Comparison of ENCODE assay signal across 6 cellular contexts in genomic region chr9:128190516-128191405, GRCh38. TPM values are rescaled to one million over a fixed set of nuclear protein-coding genes. Genes with fewer than 3 reads are reported as not detected.
A peak's percentile ranks its signal among the peaks of the same experiment; 100 is the strongest.
DNase-seq lines count a peak whose midpoint lies in the region; ATAC-seq, FAIRE-seq and TF ChIP-seq lines count a peak whose summit lies in the region.

No MANE protein-coding gene starts in this region.

- peak overlapping the region; percentile 74 to 87 (median 86) for H3K4me3 ChIP-seq in liver (ENCODE audit: low read depth in 1 of 3, low read length in 3 of 3)

- H3K27me3 Mint-ChIP-seq in activated T-cell treated with anti-CD3 and anti-CD28 coated beads, Interleukin-2, amount 50 U/mL, for 24 hours: no peaks in the 10 kb centered on the region
- H3K27me3 Mint-ChIP-seq in activated B cell treated with CpG ODN at 0.5 μM for 24 hours: no peaks in the 10 kb centered on the region

- no peaks in the 10 kb centered on the region for H3K27me3 ChIP-seq in liver (ENCODE audit: control insufficient read depth in 4 of 4, insufficient read depth in 4 of 4, low read length in 3 of 4)

- peak; percentile 43 for ATAC-seq in activated B cell treated with CpG ODN at 0.5 μM for 24 hours (ENCODE audit: low read depth)

- peaks cover 44% of the 10 kb centered on the region for H3K36me3 Mint-ChIP-seq in activated T-cell treated with anti-CD3 and anti-CD28 coated beads, Interleukin-2, amount 50 U/mL, for 24 hours (ENCODE audit: low read depth)
- H3K36me3 Mint-ChIP-seq in activated B cell treated with CpG ODN at 0.5 μM for 24 hours (ENCODE audit: low read depth): peaks cover 34% of the 10 kb centered on the region

- H3K4me1 Mint-ChIP-seq in activated T-cell treated with anti-CD3 and anti-CD28 coated beads, Interleukin-2, amount 50 U/mL, for 24 hours (ENCODE audit: low read depth): peaks cover 38% of the 10 kb centered on the region
- peaks cover 25% of the 10 kb centered on the region for H3K4me1 Mint-ChIP-seq in activated B cell treated with CpG ODN at 0.5 μM for 24 hours

- 23% methylated on average over 32 of the region's 32 CpGs for WGBS in liver

- intact Hi-C loops in activated B cell treated with CpG ODN at 0.5 μM for 24 hours (cut with micrococcal nuclease): loop anchor here (1.0 to 5.0 kb wide), 5 partner anchors 13 to 132 kb away; partner anchors contain the start of genes BBLN, COQ4, DNM1 and GOLGA2

- TF ChIP-seq RAD21 in liver (IDR thresholded peaks at IDR 0.05): no peak

- POLR2A ChIA-PET in activated B cell treated with CpG ODN at 0.5 μM for 24 hours (lab: Charles Lee): interaction anchor here (0.6 to 2.7 kb wide), 11 partner anchors 9 to 879 kb away, joined by 3 to 20 read pairs (median 4); partner anchors contain the start of genes BBLN, ENDOG and NAIF1

- H3K9me3 ChIP-seq in liver (ENCODE audit: control insufficient read depth in 4 of 4, low read length in 3 of 4): no peaks in the 10 kb centered on the region

- no peaks in the 10 kb centered on the region for H3K9me3 Mint-ChIP-seq in activated T-cell treated with anti-CD3 and anti-CD28 coated beads, Interleukin-2, amount 50 U/mL, for 24 hours
- H3K9me3 Mint-ChIP-seq in activated B cell treated with CpG ODN at 0.5 μM for 24 hours: no peaks in the 10 kb centered on the region

- H3K4me1 ChIP-seq in liver (ENCODE audit: control insufficient read depth in 4 of 4, insufficient read depth in 4 of 4, low read length in 3 of 4): peaks cover 8 to 23% (median 16%) of the 10 kb centered on the region in 4 donors

- no peak for TF ChIP-seq CTCF in activated B cell treated with CpG ODN at 0.5 μM for 24 hours (IDR thresholded peaks at IDR 0.05)
- no peak for TF ChIP-seq CTCF in liver (IDR thresholded peaks at IDR 0.05; ENCODE audit: low read depth, low read length, missing input control)

- peak overlapping the region; percentile 94 for H3K27ac Mint-ChIP-seq in activated T-cell treated with anti-CD3 and anti-CD28 coated beads, Interleukin-2, amount 50 U/mL, for 24 hours
- H3K27ac Mint-ChIP-seq in activated B cell treated with CpG ODN at 0.5 μM for 24 hours: peak overlapping the region; percentile 92

- peak overlapping the region; percentile 7 to 80 for H3K9ac ChIP-seq in liver (ENCODE audit: low read depth in 1 of 2, low read length in 2 of 2)

- H3K27ac ChIP-seq in liver (ENCODE audit: low read depth in 1 of 2, low read length in 2 of 2): peak overlapping the region; percentile 80 to 82

- no peak for DNase-seq in activated T-cell treated with anti-CD3 and anti-CD28 coated beads, Interleukin-2, amount 50 U/mL, for 24 hours
- DNase-seq in activated T-cell treated with anti-CD3 and anti-CD28 coated beads for 4 hours (no peak), activated B cell treated with CpG ODN at 0.5 μM for 24 hours (no peak), frontal cortex (ENCODE audit: low spot score in 2 of 2) (no peak)
- no peak for DNase-seq in stimulated activated CD4-positive, alpha-beta T cell treated with anti-CD3 and anti-CD28 coated beads, Interleukin-4, amount 100 ng/mL, for 1 hour

- CTCF ChIA-PET in activated B cell treated with CpG ODN at 0.5 μM for 24 hours (lab: Charles Lee): interaction anchor here (0.8 to 1.7 kb wide), 2 partner anchors 10 to 171 kb away, joined by 4 to 7 read pairs; no protein-coding TSS in a partner anchor

- H3K4me3 Mint-ChIP-seq in activated T-cell treated with anti-CD3 and anti-CD28 coated beads, Interleukin-2, amount 50 U/mL, for 24 hours: peak overlapping the region; percentile 99
- peak overlapping the region; percentile 94 for H3K4me3 Mint-ChIP-seq in activated B cell treated with CpG ODN at 0.5 μM for 24 hours

- peaks cover 0 to 9% (median 3%) of the 10 kb centered on the region in 4 donors for H3K36me3 ChIP-seq in liver (ENCODE audit: control insufficient read depth in 4 of 4, insufficient read depth in 3 of 4, low read depth in 1 of 4, low read length in 3 of 4)

- FAIRE-seq in frontal cortex (lab: Jason Lieb, UNC): no peak

TF ChIP-seq in liver, 16 proteins besides CTCF, POLR2A, EP300 and RAD21:
- TF ChIP-seq FOXA2 (IDR thresholded peaks at IDR 0.05) (no peak), EGR1 (IDR thresholded peaks at IDR 0.05; ENCODE audit: low read depth in 2 of 2) (no peak), HNF4A (conservative IDR thresholded peaks at IDR 0.05) (no peak)
TF ChIP-seq in liver: peak in this region for 0.

RNA-seq across cellular contexts. Expression of gene CIZ1, which starts 0.6 kb away (rescaled TPM):
- total RNA-seq in activated B cell treated with CpG ODN at 0.5 μM for 24 hours: 142 and 160 TPM in 2 replicates
- 10 to 100 TPM; 12.5 to 15.5 TPM for total RNA-seq in liver
- 10 to 100 TPM; 13.6 to 13.8 TPM for polyA plus RNA-seq in liver
- total RNA-seq in frontal cortex: 15.9 TPM

RNA-seq across cellular contexts. Expression of gene DNM1, which starts 12.4 kb away (rescaled TPM):
- 0.81 and 0.86 TPM in 2 replicates for total RNA-seq in activated B cell treated with CpG ODN at 0.5 μM for 24 hours
- total RNA-seq in liver: 1 to 10 TPM; 1.6 to 5.9 TPM
- under 1 TPM; 0.29 to 0.68 TPM for polyA plus RNA-seq in liver
- total RNA-seq in frontal cortex: 73.8 TPM

RNA-seq across cellular contexts. Expression of gene BBLN, which starts 30.7 kb away (rescaled TPM):
- total RNA-seq in activated B cell treated with CpG ODN at 0.5 μM for 24 hours (47.7 and 53.6 TPM in 2 replicates), liver (10 to 100 TPM; 13.4 to 23.6 TPM), frontal cortex (55.4 TPM)
- 10 to 100 TPM; 41.1 to 42.1 TPM for polyA plus RNA-seq in liver

RNA-seq across cellular contexts. Expression of gene LCN2, which starts 41.5 kb away (rescaled TPM):
- not detected in 2 replicates for total RNA-seq in activated B cell treated with CpG ODN at 0.5 μM for 24 hours
- 1 to 10 TPM; 7.0 to 10.0 TPM for total RNA-seq in liver
- 10 to 100 TPM; 10.8 to 64.5 TPM for polyA plus RNA-seq in liver
- not detected for total RNA-seq in frontal cortex

Comparison
In these comparisons a context has a peak if more than half of its experiments do, and no peak if none do; other contexts are left out.
1. RNA of gene DNM1, which starts 12.4 kb away (total RNA-seq): 73.8 TPM in frontal cortex (single experiment); 1.6 to 5.9 TPM in liver and 0.81 to 0.86 TPM in activated B cell treated with CpG ODN at 0.5 μM for 24 hours; every median in the first group is over 10 times any median in the second.